27 cellular contexts compared by ENCODE assay signal in genomic region chr10:31919010-31919409, GRCh38. TPM values are rescaled to one million over a fixed set of nuclear protein-coding genes. Genes with fewer than 3 reads are reported as not detected.
A peak's percentile ranks its signal among the peaks of the same experiment; 100 is the strongest.
DNase-seq lines count a peak whose midpoint lies in the region; ATAC-seq, FAIRE-seq and TF ChIP-seq lines count a peak whose summit lies in the region.
"Had no signal": no experiment of that assay in that cellular context is flagged by ENCODE, and none has a peak within 500 bp of the region (broad histone marks: within the 10 kb centered on the region; RNA-seq: fewer than 3 reads in every experiment).

No MANE protein-coding gene starts in this region.

- no peak overlapping the region for H3K4me2 ChIP-seq in HepG2 (ENCODE audit: low read depth, low read length)

- ATAC-seq in activated naive CD8-positive, alpha-beta T cell treated with anti-CD3 and anti-CD28 coated beads, Interleukin-2, amount 50 U/mL, for 24 hours: no peak
- peak; percentile 49 for ATAC-seq in GM18868 (IDR thresholded peaks at IDR 0.05; ENCODE audit: unreplicated experiment)
- peak; percentile 74 for ATAC-seq in stimulated activated naive CD8-positive, alpha-beta T cell treated with anti-CD3 and anti-CD28 coated beads, Interleukin-15, amount 100 ng/mL, for 72 hours
- ATAC-seq in HG02973 (IDR thresholded peaks at IDR 0.05; ENCODE audit: unreplicated experiment): no peak
- ATAC-seq in HepG2: no peak
- ATAC-seq: effector memory CD8-positive, alpha-beta T cell; gastrocnemius medialis; left lung; psoas muscle; T-cell had no signal

- no peaks in the 10 kb centered on the region for H3K27me3 ChIP-seq in HepG2 (ENCODE audit: control insufficient read depth in 1 of 2, insufficient read depth in 2 of 2, low read length in 2 of 2)
- H3K27me3 ChIP-seq: esophagus muscularis mucosa, gastrocnemius medialis, left lung, SJCRH30, transverse colon had no signal

- no peak for TF ChIP-seq RAD21 in HepG2 (CRISPR knock-in tag; IDR thresholded peaks at IDR 0.05)

- H3K36me3 ChIP-seq in HepG2 (replicated peaks in 1 of 2; ENCODE audit: control insufficient read depth in 1 of 2, insufficient read depth in 2 of 2, low read length in 2 of 2): peaks cover 0 to 1% of the 10 kb centered on the region in 2 experiments; a peak in 1 of 5 replicates
- H3K36me3 ChIP-seq: esophagus muscularis mucosa, gastrocnemius medialis, left lung, transverse colon had no signal

- H3K27ac ChIP-seq in HepG2 (ENCODE audit: extremely low read length, insufficient read depth, low read length): no peak overlapping the region
- H3K27ac ChIP-seq: coronary artery, esophagus muscularis mucosa, gastrocnemius medialis, left lung, psoas muscle, SJCRH30, transverse colon had no signal

- H3K36me3 Mint-ChIP-seq in activated naive CD8-positive, alpha-beta T cell treated with anti-CD3 and anti-CD28 coated beads for 36 hours: peaks cover 10% of the 10 kb centered on the region
- H3K36me3 Mint-ChIP-seq in activated naive CD8-positive, alpha-beta T cell treated with anti-CD3 and anti-CD28 coated beads, Interleukin-2, amount 50 U/mL, for 24 hours (ENCODE audit: low read depth): no peaks in the 10 kb centered on the region
- H3K36me3 Mint-ChIP-seq in T-helper 2 cell treated with Interferon-gamma antibody and Interleukin-4, amounts not matched to agents 5 μg/mL and 100 μg/mL, for 36 hours (ENCODE audit: low read depth): peaks cover 10% of the 10 kb centered on the region

- WGBS in HepG2 (ENCODE audit: low lambda C conversion rate): 84% methylated on average over 1 of the region's 1 CpG

- no peaks in the 10 kb centered on the region for H3K9me3 ChIP-seq in HepG2 (ENCODE audit: low read length)
- H3K9me3 ChIP-seq: esophagus muscularis mucosa, gastrocnemius medialis, left lung, psoas muscle, transverse colon had no signal

- H3K4me3 Mint-ChIP-seq in activated naive CD8-positive, alpha-beta T cell treated with anti-CD3 and anti-CD28 coated beads for 36 hours: no peak overlapping the region
- H3K4me3 Mint-ChIP-seq in activated naive CD8-positive, alpha-beta T cell treated with anti-CD3 and anti-CD28 coated beads, Interleukin-2, amount 50 U/mL, for 24 hours: no peak overlapping the region
- H3K4me3 Mint-ChIP-seq in T-helper 2 cell treated with Interferon-gamma antibody and Interleukin-4, amounts not matched to agents 5 μg/mL and 100 μg/mL, for 36 hours: peak overlapping the region; percentile 1
- H3K4me3 Mint-ChIP-seq in stimulated activated naive CD8-positive, alpha-beta T cell treated with anti-CD3 and anti-CD28 coated beads, Interleukin-15, amount 100 ng/mL, for 72 hours: peak overlapping the region; percentile 10 to 25
- H3K4me3 Mint-ChIP-seq: T-cell had no signal

- H4K20me1 ChIP-seq in HepG2 (ENCODE audit: insufficient read depth, low read length): peaks cover 34% of the 10 kb centered on the region

- FAIRE-seq in HepG2 (lab: Jason Lieb, UNC): no peak
- FAIRE-seq: RCC 7860 had no signal

- H3K27me3 Mint-ChIP-seq in activated naive CD8-positive, alpha-beta T cell treated with anti-CD3 and anti-CD28 coated beads for 36 hours: no peaks in the 10 kb centered on the region
- H3K27me3 Mint-ChIP-seq in activated naive CD8-positive, alpha-beta T cell treated with anti-CD3 and anti-CD28 coated beads, Interleukin-2, amount 50 U/mL, for 24 hours: no peaks in the 10 kb centered on the region
- peaks cover 2% of the 10 kb centered on the region for H3K27me3 Mint-ChIP-seq in T-helper 2 cell treated with Interferon-gamma antibody and Interleukin-4, amounts not matched to agents 5 μg/mL and 100 μg/mL, for 36 hours (ENCODE audit: low read depth)
- H3K27me3 Mint-ChIP-seq in stimulated activated naive CD8-positive, alpha-beta T cell treated with anti-CD3 and anti-CD28 coated beads, Interleukin-15, amount 100 ng/mL, for 72 hours: no peaks in the 10 kb centered on the region
- H3K27me3 Mint-ChIP-seq: effector memory CD8-positive, alpha-beta T cell; T-cell had no signal

- BruUV-seq in HepG2 (replicated peaks; lab: Mats Ljungman, UMichigan): no TSS peak

- peaks cover 75% of the 10 kb centered on the region for H3K4me1 ChIP-seq in HepG2 (ENCODE audit: insufficient read depth, low read length)
- H3K4me1 ChIP-seq: SJCRH30 had no signal

- H3K9ac ChIP-seq in HepG2 (ENCODE audit: insufficient read depth, low read depth, low read length): no peak overlapping the region

- no peak overlapping the region for H2AFZ ChIP-seq in HepG2 (ENCODE audit: low read length)

- intact Hi-C loops in HepG2 (cut with micrococcal nuclease; ENCODE audit: unreplicated experiment) (no loop called here), head of caudate nucleus (cut with DNase I) (no loop called here)

- CTCF ChIA-PET in HepG2 (lab: Yijun Ruan, JAX; ENCODE audit: low intra/inter-chr PET ratio, low total read pairs): no interaction called here

- H3K79me2 ChIP-seq in HepG2 (ENCODE audit: insufficient read depth, low read length): peaks cover 100% of the 10 kb centered on the region

- H3K27ac Mint-ChIP-seq in activated naive CD8-positive, alpha-beta T cell treated with anti-CD3 and anti-CD28 coated beads for 36 hours: peak overlapping the region; percentile 16
- no peak overlapping the region for H3K27ac Mint-ChIP-seq in activated naive CD8-positive, alpha-beta T cell treated with anti-CD3 and anti-CD28 coated beads, Interleukin-2, amount 50 U/mL, for 24 hours
- H3K27ac Mint-ChIP-seq in T-helper 2 cell treated with Interferon-gamma antibody and Interleukin-4, amounts not matched to agents 5 μg/mL and 100 μg/mL, for 36 hours: peak overlapping the region; percentile 13
- no peak overlapping the region for H3K27ac Mint-ChIP-seq in stimulated activated naive CD8-positive, alpha-beta T cell treated with anti-CD3 and anti-CD28 coated beads, Interleukin-15, amount 100 ng/mL, for 72 hours
- H3K27ac Mint-ChIP-seq: effector memory CD8-positive, alpha-beta T cell; T-cell had no signal

- POLR2A ChIA-PET in HepG2 (lab: Yijun Ruan, JAX): interaction anchor here (0.8 kb wide), 1 partner anchor 11 kb away, joined by 6 read pairs; no protein-coding TSS in a partner anchor

- no peak for TF ChIP-seq CTCF in HepG2 (CRISPR knock-in tag; IDR thresholded peaks at IDR 0.05)

- peaks cover 5% of the 10 kb centered on the region for H3K9me3 Mint-ChIP-seq in activated naive CD8-positive, alpha-beta T cell treated with anti-CD3 and anti-CD28 coated beads for 36 hours
- no peaks in the 10 kb centered on the region for H3K9me3 Mint-ChIP-seq in activated naive CD8-positive, alpha-beta T cell treated with anti-CD3 and anti-CD28 coated beads, Interleukin-2, amount 50 U/mL, for 24 hours
- no peaks in the 10 kb centered on the region for H3K9me3 Mint-ChIP-seq in T-helper 2 cell treated with Interferon-gamma antibody and Interleukin-4, amounts not matched to agents 5 μg/mL and 100 μg/mL, for 36 hours
- H3K9me3 Mint-ChIP-seq in stimulated activated naive CD8-positive, alpha-beta T cell treated with anti-CD3 and anti-CD28 coated beads, Interleukin-15, amount 100 ng/mL, for 72 hours: no peaks in the 10 kb centered on the region
- H3K9me3 Mint-ChIP-seq: effector memory CD8-positive, alpha-beta T cell; T-cell had no signal

- no peak overlapping the region for H3K4me3 ChIP-seq in HepG2 (replicated peaks in 1 of 3; ENCODE audit: insufficient read depth in 1 of 3, low read depth in 2 of 3, low read length in 3 of 3)
- H3K4me3 ChIP-seq: coronary artery, esophagus muscularis mucosa, gastrocnemius medialis, left lung, psoas muscle, SJCRH30, transverse colon had no signal

- no peak for TF ChIP-seq POLR2A in HepG2 (IDR thresholded peaks at IDR 0.05; ENCODE audit: insufficient read depth in 1 of 2, low read depth in 2 of 2, low read length in 2 of 2)

- H3K4me1 Mint-ChIP-seq in activated naive CD8-positive, alpha-beta T cell treated with anti-CD3 and anti-CD28 coated beads for 36 hours: peaks cover 41% of the 10 kb centered on the region
- H3K4me1 Mint-ChIP-seq in activated naive CD8-positive, alpha-beta T cell treated with anti-CD3 and anti-CD28 coated beads, Interleukin-2, amount 50 U/mL, for 24 hours: peaks cover 56% of the 10 kb centered on the region
- H3K4me1 Mint-ChIP-seq in T-helper 2 cell treated with Interferon-gamma antibody and Interleukin-4, amounts not matched to agents 5 μg/mL and 100 μg/mL, for 36 hours (ENCODE audit: low read depth): peaks cover 24% of the 10 kb centered on the region
- peaks cover 56% of the 10 kb centered on the region for H3K4me1 Mint-ChIP-seq in stimulated activated naive CD8-positive, alpha-beta T cell treated with anti-CD3 and anti-CD28 coated beads, Interleukin-15, amount 100 ng/mL, for 72 hours

- no peak for DNase-seq in activated naive CD8-positive, alpha-beta T cell treated with anti-CD3 and anti-CD28 coated beads for 36 hours
- DNase-seq in activated naive CD8-positive, alpha-beta T cell treated with anti-CD3 and anti-CD28 coated beads, Interleukin-2, amount 50 U/mL, for 24 hours: no peak
- DNase-seq in T-helper 2 cell treated with Interferon-gamma antibody and Interleukin-4, amounts not matched to agents 5 μg/mL and 100 μg/mL, for 36 hours (ENCODE audit: low spot score): no peak
- DNase-seq in stimulated activated naive CD8-positive, alpha-beta T cell treated with anti-CD3 and anti-CD28 coated beads, Interleukin-15, amount 100 ng/mL, for 72 hours: no peak
- DNase-seq in HepG2 (ENCODE audit: low spot score) (no peak), head of caudate nucleus (no peak)
- DNase-seq: anterior cingulate cortex; DMS53; effector memory CD8-positive, alpha-beta T cell; gastrocnemius medialis; GF-D8; HCEC 1CT; left lung; mesendoderm; NCI-H146; NCI-H510A; nucleus accumbens; psoas muscle; SJCRH30; stimulated activated CD4-positive, alpha-beta T cell treated with anti-CD3 and anti-CD28 coated beads, Interleukin-15, amount 100 ng/mL, for 24 hours; T-cell; transverse colon had no signal

- in situ Hi-C loops in HepG2 (cut with HindIII; ENCODE audit: extremely low pct_ligation_motif_present, low pct_unique_long_range_greater_than_20kb): no loop called here

- TF ChIP-seq EP300 in HepG2 (IDR thresholded peaks at IDR 0.05; ENCODE audit: low read depth in 2 of 2, low read length in 2 of 2): no peak
- TF ChIP-seq EP300 in HepG2 (CRISPR knock-in tag; IDR thresholded peaks at IDR 0.05; ENCODE audit: borderline replicate concordance): no peak

RNA-seq across cellular contexts. Expression of gene ARHGAP12, which starts 9.6 kb away (rescaled TPM):
- total RNA-seq in activated naive CD8-positive, alpha-beta T cell treated with anti-CD3 and anti-CD28 coated beads for 36 hours: 1 to 10 TPM; 2.8 to 3.4 TPM
- 54.6 and 64.4 TPM in 2 replicates for total RNA-seq in HepG2 (2016; rRNA removed; fragmentation: Illumina TruSeq; extraction: Trizol)
- 245 and 284 TPM in 2 replicates for total RNA-seq in HepG2 (2016; cell fraction: cytosol; rRNA removed; fragmentation: Illumina TruSeq; extraction: Trizol; ENCODE audit: low read depth)
- total RNA-seq in HepG2 (2016; cell fraction: insoluble cytoplasmic fraction; rRNA removed; fragmentation: Illumina TruSeq; extraction: Trizol): 54.1 and 61.8 TPM in 2 replicates
- total RNA-seq in HepG2 (2016; cell fraction: membrane; rRNA removed; fragmentation: Illumina TruSeq; extraction: Trizol): 83.7 and 98.1 TPM in 2 replicates
- total RNA-seq in HepG2 (2016; cell fraction: nucleus; rRNA removed; fragmentation: Illumina TruSeq; extraction: Trizol): 58.3 and 61.0 TPM in 2 replicates
- polyA plus RNA-seq in HepG2 (2011; rRNA removed): 15.9 and 25.0 TPM in 2 replicates
- 7.7 and 11.1 TPM in 2 replicates for polyA plus RNA-seq in HepG2 (2011; cell fraction: cytosol; rRNA removed)
- polyA plus RNA-seq in HepG2 (2011; cell fraction: nucleus; rRNA removed): 18.5 and 19.2 TPM in 2 replicates
- polyA plus RNA-seq in HepG2 (2012): 15.2 and 21.2 TPM in 2 replicates
- 0.86 and 0.93 TPM in 2 replicates for polyA plus RNA-seq in HepG2 (2016; cell fraction: cytosol; fragmentation: Illumina TruSeq; extraction: Trizol; ENCODE audit: low read depth)
- 44.3 and 46.9 TPM in 2 replicates for polyA plus RNA-seq in HepG2 (2016; cell fraction: insoluble cytoplasmic fraction; fragmentation: Illumina TruSeq; extraction: Trizol; ENCODE audit: low read depth)
- 6.4 and 6.9 TPM in 2 replicates for polyA plus RNA-seq in HepG2 (2016; cell fraction: membrane; fragmentation: Illumina TruSeq; extraction: Trizol; ENCODE audit: low read depth)
- polyA plus RNA-seq in HepG2 (2016; cell fraction: nucleus; fragmentation: Illumina TruSeq; extraction: Trizol; ENCODE audit: insufficient read depth, low read depth): 52.4 and 57.1 TPM in 2 replicates
- 3.7 and 13.7 TPM in 2 replicates for polyA minus RNA-seq in HepG2 (2011; rRNA and poly(A)+ RNA removed; ENCODE audit: low replicate concordance)
- 36.2 and 37.1 TPM in 2 replicates for polyA minus RNA-seq in HepG2 (2011; cell fraction: cytosol; rRNA and poly(A)+ RNA removed)
- polyA minus RNA-seq in HepG2 (2011; cell fraction: nucleus; rRNA and poly(A)+ RNA removed): 132 TPM in 2 replicates

Comparison
In these comparisons a context has a peak if more than half of its experiments do, and no peak if none do; other contexts are left out.
1. H3K27ac Mint-ChIP-seq: peak in activated naive CD8-positive, alpha-beta T cell treated with anti-CD3 and anti-CD28 coated beads for 36 hours (single experiment) and T-helper 2 cell treated with Interferon-gamma antibody and Interleukin-4, amounts not matched to agents 5 μg/mL and 100 μg/mL, for 36 hours (single experiment); none in activated naive CD8-positive, alpha-beta T cell treated with anti-CD3 and anti-CD28 coated beads, Interleukin-2, amount 50 U/mL, for 24 hours (single experiment) and stimulated activated naive CD8-positive, alpha-beta T cell treated with anti-CD3 and anti-CD28 coated beads, Interleukin-15, amount 100 ng/mL, for 72 hours (0 of 2).
2. H3K4me3 Mint-ChIP-seq: peak in T-helper 2 cell treated with Interferon-gamma antibody and Interleukin-4, amounts not matched to agents 5 μg/mL and 100 μg/mL, for 36 hours (single experiment) and stimulated activated naive CD8-positive, alpha-beta T cell treated with anti-CD3 and anti-CD28 coated beads, Interleukin-15, amount 100 ng/mL, for 72 hours (2 of 2); none in activated naive CD8-positive, alpha-beta T cell treated with anti-CD3 and anti-CD28 coated beads for 36 hours (single experiment) and activated naive CD8-positive, alpha-beta T cell treated with anti-CD3 and anti-CD28 coated beads, Interleukin-2, amount 50 U/mL, for 24 hours (single experiment).
3. ATAC-seq: peak in GM18868 (single experiment) and stimulated activated naive CD8-positive, alpha-beta T cell treated with anti-CD3 and anti-CD28 coated beads, Interleukin-15, amount 100 ng/mL, for 72 hours (single experiment); none in activated naive CD8-positive, alpha-beta T cell treated with anti-CD3 and anti-CD28 coated beads, Interleukin-2, amount 50 U/mL, for 24 hours (single experiment), HG02973 (single experiment) and HepG2 (single experiment).
4. RNA of gene ARHGAP12, which starts 9.6 kb away (total RNA-seq): 54.1 to 284 TPM in HepG2; 2.8 to 3.4 TPM in activated naive CD8-positive, alpha-beta T cell treated with anti-CD3 and anti-CD28 coated beads for 36 hours; every median in the first group is over 10 times any median in the second.